9 cellular contexts compared by ENCODE assay signal in genomic region chr4:8477676-8478075, GRCh38.
"Had no signal": no experiment of that assay in that cellular context is flagged by ENCODE, and none has a peak within 500 bp of the region (broad histone marks: within the 10 kb centered on the region; RNA-seq: fewer than 3 reads in every experiment).

No MANE protein-coding gene starts in this region.

- FAIRE-seq: H1, H54, HepG2 had no signal

- H2AFZ ChIP-seq: GM23338 had no signal

- DNase-seq: HFFc6, KBM-7 had no signal

- H3K4me2 ChIP-seq: GM23338, KMS-11 had no signal

- H3K9ac ChIP-seq: KMS-11 had no signal

- H3K27ac ChIP-seq: HL-60, KMS-11 had no signal

- H3K9me3 ChIP-seq: HAP-1 had no signal

- H3K4me3 ChIP-seq: GM23338, HAP-1 had no signal
